In genomic region chr6:168303982-168304751, GRCh38 we compare ENCODE assay signal across 36 cellular contexts. TPM values are rescaled to one million over a fixed set of nuclear protein-coding genes. Genes with fewer than 3 reads are reported as not detected.
"Had no signal": no experiment of that assay in that cellular context is flagged by ENCODE, and none has a peak within 500 bp of the region (broad histone marks: within the 10 kb centered on the region; RNA-seq: fewer than 3 reads in every experiment).

No MANE protein-coding gene starts in this region.

- DNase-seq: activated CD4-positive, alpha-beta T cell treated with anti-CD3 and anti-CD28 coated beads for 1 hour; activated CD4-positive, alpha-beta T cell treated with anti-CD3 and anti-CD28 coated beads for 48 hours; activated CD4-positive, alpha-beta T cell treated with anti-CD3 and anti-CD28 coated beads, Interleukin-2, amount 50 U/mL, for 4 hours; activated CD4-positive, CD25-positive, alpha-beta regulatory T cell; activated CD8-positive, alpha-beta T cell treated with anti-CD3 and anti-CD28 coated beads for 36 hours; activated gamma-delta T cell; activated naive CD4-positive, alpha-beta T cell treated with Interleukin-2 at 50 U/mL for 16 hours; activated naive CD8-positive, alpha-beta T cell treated with anti-CD3 and anti-CD28 coated beads, Interleukin-2, amount 10 ng/mL, durations not matched to agents 7 days and 5 days; activated T-cell treated with anti-CD3 and anti-CD28 coated beads, Interleukin-2, amount 50 U/mL, for 1 hour; amygdala; MM.1S; MV-4-11; NCI-H1092; NCI-H1436 treated with DMSO at 0.1 percent for 48 hours; NCI-H1694 treated with DMSO at 0.1 percent for 48 hours; NCI-H2029; NCI-H2171 treated with DMSO at 0.1 percent for 48 hours; NCI-H226; NCI-H446 treated with DMSO at 0.1 percent for 48 hours; NCI-H524; NK-92 treated with Interleukin-12 subunit alpha and Interleukin-12 subunit beta, amount 100 ng/mL, for 24 hours; PC-3; SIG-M5; SW 1271; T-helper 1 cell; T1000; WERI-Rb-1 had no signal

- ATAC-seq: activated CD8-positive, alpha-beta T cell treated with anti-CD3 and anti-CD28 coated beads for 36 hours; PC-3; Right ventricle myocardium inferior had no signal

- H3K36me3 ChIP-seq: ascending aorta, WERI-Rb-1 had no signal

- H3K27ac ChIP-seq: ascending aorta, KMS-11, RWPE1, WERI-Rb-1 had no signal

- H3K4me1 ChIP-seq: ascending aorta had no signal

- H3K4me2 ChIP-seq: KMS-11 had no signal

- H3K9me3 ChIP-seq: ascending aorta had no signal

- H3K36me3 Mint-ChIP-seq: activated naive CD4-positive, alpha-beta T cell treated with anti-CD3 and anti-CD28 coated beads, Interleukin-2, amount 50 U/mL, for 24 hours; activated naive CD8-positive, alpha-beta T cell treated with anti-CD3 and anti-CD28 coated beads, Interleukin-2, amount 10 ng/mL, durations not matched to agents 7 days and 5 days had no signal

- H3K27ac Mint-ChIP-seq: activated CD8-positive, alpha-beta T cell treated with anti-CD3 and anti-CD28 coated beads for 36 hours; activated naive CD4-positive, alpha-beta T cell treated with anti-CD3 and anti-CD28 coated beads, Interleukin-2, amount 50 U/mL, for 24 hours; activated naive CD8-positive, alpha-beta T cell treated with anti-CD3 and anti-CD28 coated beads, Interleukin-2, amount 10 ng/mL, durations not matched to agents 7 days and 5 days; activated T-helper 2 cell treated with anti-CD3 and anti-CD28 coated beads, Interferon-gamma antibody, Interleukin-2, Interleukin-4, amounts not matched to agents 10 μg/mL and 5 μg/mL and 100 μg/mL, durations not matched to agents 14 hours and 24 hours and 36 hours had no signal

- H3K27me3 Mint-ChIP-seq: activated naive CD4-positive, alpha-beta T cell treated with anti-CD3 and anti-CD28 coated beads, Interleukin-2, amount 50 U/mL, for 24 hours had no signal

- H3K4me3 ChIP-seq: ascending aorta had no signal

- H3K27me3 ChIP-seq: ascending aorta had no signal

- H3K4me1 Mint-ChIP-seq: activated naive CD4-positive, alpha-beta T cell treated with anti-CD3 and anti-CD28 coated beads, Interleukin-2, amount 50 U/mL, for 24 hours; activated naive CD8-positive, alpha-beta T cell treated with anti-CD3 and anti-CD28 coated beads, Interleukin-2, amount 10 ng/mL, durations not matched to agents 7 days and 5 days had no signal

- H3K9ac ChIP-seq: KMS-11 had no signal

- H3K4me3 Mint-ChIP-seq: activated CD8-positive, alpha-beta T cell treated with anti-CD3 and anti-CD28 coated beads for 36 hours; activated naive CD4-positive, alpha-beta T cell treated with anti-CD3 and anti-CD28 coated beads, Interleukin-2, amount 50 U/mL, for 24 hours; activated naive CD8-positive, alpha-beta T cell treated with anti-CD3 and anti-CD28 coated beads, Interleukin-2, amount 10 ng/mL, durations not matched to agents 7 days and 5 days had no signal

RNA-seq across cellular contexts. Expression of gene DACT2, which starts 15.4 kb away (rescaled TPM):
- total RNA-seq: activated CD8-positive, alpha-beta memory T cell treated with anti-CD3 and anti-CD28 coated beads for 36 hours; activated CD8-positive, alpha-beta T cell treated with anti-CD3 and anti-CD28 coated beads for 36 hours; activated naive CD8-positive, alpha-beta T cell treated with anti-CD3 and anti-CD28 coated beads, Interleukin-2, amount 10 ng/mL, durations not matched to agents 7 days and 5 days; ascending aorta; LHCN-M2; PC-3; SK-MEL-5 had no signal
